Comparison of ENCODE assay signal across 9 cellular contexts in the genomic region with DNA sequence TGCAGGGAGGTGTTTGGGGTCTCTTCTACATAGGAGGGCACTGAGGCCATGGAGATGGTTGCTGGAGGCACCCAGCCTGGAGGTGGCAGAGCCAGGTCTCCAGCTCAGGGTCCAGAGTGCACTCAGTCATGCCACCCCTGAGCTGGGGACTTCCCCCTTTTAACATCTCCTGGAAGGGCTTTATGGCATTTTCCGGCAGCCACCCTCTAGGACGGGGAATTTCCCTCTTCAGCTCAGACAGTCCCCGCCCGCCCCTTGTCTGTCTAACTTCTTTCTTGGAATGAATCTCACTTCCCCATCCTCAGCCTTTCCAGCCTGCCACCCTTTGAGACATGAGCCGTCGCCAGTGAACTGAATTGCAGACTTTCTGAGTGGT. TPM values are rescaled to one million over a fixed set of nuclear protein-coding genes. Genes with fewer than 3 reads are reported as not detected.
DNase-seq lines count a peak whose midpoint lies in the region; ATAC-seq, FAIRE-seq and TF ChIP-seq lines count a peak whose summit lies in the region.
"Had no signal": no experiment of that assay in that cellular context is flagged by ENCODE, and none has a peak within 500 bp of the region (broad histone marks: within the 10 kb centered on the region; RNA-seq: fewer than 3 reads in every experiment).

No MANE protein-coding gene starts in this region.

- intact Hi-C loops in activated T-helper 1 cell treated with anti-CD3 and anti-CD28 coated beads, Interleukin-12 subunit alpha, Interleukin-12 subunit beta, Interleukin-2, Interleukin-4 antibody, amounts not matched to agents 30 ng/mL and 10 ng/mL and 1 ng/mL, durations not matched to agents 14 hours and 24 hours and 36 hours (cut with micrococcal nuclease), result no loop called here

- no peaks in the 10 kb centered on the region for H3K9me3 Mint-ChIP-seq in activated T-helper 1 cell treated with anti-CD3 and anti-CD28 coated beads, Interleukin-12 subunit alpha, Interleukin-12 subunit beta, Interleukin-2, Interleukin-4 antibody, amounts not matched to agents 30 ng/mL and 10 ng/mL and 1 ng/mL, durations not matched to agents 14 hours and 24 hours and 36 hours
- H3K9me3 Mint-ChIP-seq in WTC11, result peaks cover 33% of the 10 kb centered on the region

- DNase-seq in GM19239 (ENCODE audit: insufficient read length, low spot score) (no peak), WTC11 (ENCODE audit: low spot score) (no peak), cortex of kidney (lab: John Stamatoyannopoulos, UW) (no peak), Kasumi-1 (lab: John Stamatoyannopoulos, UW) (no peak)
- DNase-seq in activated T-helper 1 cell treated with anti-CD3 and anti-CD28 coated beads, Interleukin-12 subunit alpha, Interleukin-12 subunit beta, Interleukin-2, Interleukin-4 antibody, amounts not matched to agents 30 ng/mL and 10 ng/mL and 1 ng/mL, durations not matched to agents 14 hours and 24 hours and 36 hours (ENCODE audit: low spot score), result peak; percentile 33
- peak; percentile 23 to 42 (median 25) for DNase-seq in stimulated activated CD4-positive, alpha-beta T cell treated with anti-CD3 and anti-CD28 coated beads, Interleukin-12 subunit alpha, Interleukin-12 subunit beta, amount 100 ng/mL, for 48 hours (ENCODE audit: low read depth in 2 of 3, low spot score in 1 of 3)

- ATAC-seq in HG03095 (IDR thresholded peaks at IDR 0.05; ENCODE audit: unreplicated experiment) (peak; percentile 68), WTC11 (no peak)

- peak; percentile 72 for FAIRE-seq in GM19239 (lab: Jason Lieb, UNC)
- FAIRE-seq: astrocyte had no signal

- peak overlapping the region; percentile 1 for H3K27ac Mint-ChIP-seq in activated T-helper 1 cell treated with anti-CD3 and anti-CD28 coated beads, Interleukin-12 subunit alpha, Interleukin-12 subunit beta, Interleukin-2, Interleukin-4 antibody, amounts not matched to agents 30 ng/mL and 10 ng/mL and 1 ng/mL, durations not matched to agents 14 hours and 24 hours and 36 hours
- no peak overlapping the region for H3K27ac Mint-ChIP-seq in WTC11

- CTCF ChIA-PET in WTC11 (lab: Charles Lee), result interaction anchor here (0.8 kb wide), 1 partner anchor 148 kb away, joined by 3 read pairs; no protein-coding TSS in a partner anchor

- peaks cover 21% of the 10 kb centered on the region for H3K27me3 Mint-ChIP-seq in activated T-helper 1 cell treated with anti-CD3 and anti-CD28 coated beads, Interleukin-12 subunit alpha, Interleukin-12 subunit beta, Interleukin-2, Interleukin-4 antibody, amounts not matched to agents 30 ng/mL and 10 ng/mL and 1 ng/mL, durations not matched to agents 14 hours and 24 hours and 36 hours (ENCODE audit: insufficient read depth)
- no peaks in the 10 kb centered on the region; the same call in 1 of the 2 replicates for H3K27me3 Mint-ChIP-seq in WTC11 (ENCODE audit: low read depth)

- peaks cover 4% of the 10 kb centered on the region for H3K36me3 Mint-ChIP-seq in activated T-helper 1 cell treated with anti-CD3 and anti-CD28 coated beads, Interleukin-12 subunit alpha, Interleukin-12 subunit beta, Interleukin-2, Interleukin-4 antibody, amounts not matched to agents 30 ng/mL and 10 ng/mL and 1 ng/mL, durations not matched to agents 14 hours and 24 hours and 36 hours (ENCODE audit: low read depth)
- peaks cover 24% of the 10 kb centered on the region for H3K36me3 Mint-ChIP-seq in WTC11
- H3K36me3 Mint-ChIP-seq: IgD-negative memory B cell had no signal

- peak overlapping the region; percentile 21 for H3K4me3 Mint-ChIP-seq in activated T-helper 1 cell treated with anti-CD3 and anti-CD28 coated beads, Interleukin-12 subunit alpha, Interleukin-12 subunit beta, Interleukin-2, Interleukin-4 antibody, amounts not matched to agents 30 ng/mL and 10 ng/mL and 1 ng/mL, durations not matched to agents 14 hours and 24 hours and 36 hours
- no peak overlapping the region for H3K4me3 Mint-ChIP-seq in WTC11

- peaks cover 20% of the 10 kb centered on the region for H3K4me1 Mint-ChIP-seq in activated T-helper 1 cell treated with anti-CD3 and anti-CD28 coated beads, Interleukin-12 subunit alpha, Interleukin-12 subunit beta, Interleukin-2, Interleukin-4 antibody, amounts not matched to agents 30 ng/mL and 10 ng/mL and 1 ng/mL, durations not matched to agents 14 hours and 24 hours and 36 hours (ENCODE audit: low read depth)
- H3K4me1 Mint-ChIP-seq in WTC11, result peaks cover 5% of the 10 kb centered on the region

- TF ChIP-seq CTCF in WTC11 (IDR thresholded peaks at IDR 0.05), result no peak

- POLR2A ChIA-PET in WTC11 (lab: Charles Lee), result no interaction called here

TF ChIP-seq in WTC11, 78 proteins besides CTCF, POLR2A, EP300 and RAD21:
- TF ChIP-seq ZNF423 (CRISPR knock-in tag; IDR thresholded peaks at IDR 0.05) (no peak), NR2C2 (CRISPR knock-in tag; IDR thresholded peaks at IDR 0.05) (no peak), ATF1 (CRISPR knock-in tag; IDR thresholded peaks at IDR 0.05) (no peak), ZNF138 (CRISPR knock-in tag; conservative IDR thresholded peaks at IDR 0.05) (no peak), KAT7 (CRISPR knock-in tag; IDR thresholded peaks at IDR 0.05; ENCODE audit: borderline replicate concordance) (no peak)

RNA-seq across cellular contexts. Expression of a gene that starts 49.9 kb away (rescaled TPM):
- 0.02 and 0.05 TPM in 2 replicates for total RNA-seq in activated T-helper 1 cell treated with anti-CD3 and anti-CD28 coated beads, Interleukin-12 subunit alpha, Interleukin-12 subunit beta, Interleukin-2, Interleukin-4 antibody, amounts not matched to agents 30 ng/mL and 10 ng/mL and 1 ng/mL, durations not matched to agents 14 hours and 24 hours and 36 hours
- 0.22 to 0.44 TPM (median 0.39 TPM) in 3 replicates for total RNA-seq in WTC11 (2021)

Comparison
In these comparisons a context has a peak if more than half of its experiments do, and no peak if none do; other contexts are left out.
1. DNase-seq: peak in activated T-helper 1 cell treated with anti-CD3 and anti-CD28 coated beads, Interleukin-12 subunit alpha, Interleukin-12 subunit beta, Interleukin-2, Interleukin-4 antibody, amounts not matched to agents 30 ng/mL and 10 ng/mL and 1 ng/mL, durations not matched to agents 14 hours and 24 hours and 36 hours (single experiment) and stimulated activated CD4-positive, alpha-beta T cell treated with anti-CD3 and anti-CD28 coated beads, Interleukin-12 subunit alpha, Interleukin-12 subunit beta, amount 100 ng/mL, for 48 hours (3 of 3); none in GM19239 (single experiment), WTC11 (single experiment), cortex of kidney (single experiment) and Kasumi-1 (0 of 2).